Comparison of ENCODE assay signal across 9 cellular contexts in genomic region chr13:100721885-100722512, GRCh38. TPM values are rescaled to one million over a fixed set of nuclear protein-coding genes. Genes with fewer than 3 reads are reported as not detected.
DNase-seq lines count a peak whose midpoint lies in the region; ATAC-seq, FAIRE-seq and TF ChIP-seq lines count a peak whose summit lies in the region.
"Had no signal": no experiment of that assay in that cellular context is flagged by ENCODE, and none has a peak within 500 bp of the region (broad histone marks: within the 10 kb centered on the region; RNA-seq: fewer than 3 reads in every experiment).

No MANE protein-coding gene starts in this region.

- H3K36me3 Mint-ChIP-seq in astrocyte (ENCODE audit: low read depth, unreplicated experiment): no peaks in the 10 kb centered on the region

- H3K4me3 ChIP-seq in LNCaP clone FGC (ENCODE audit: low read depth, low read length): no peak overlapping the region
- H3K4me3 ChIP-seq in astrocyte (ENCODE audit: insufficient read depth, low read depth, low read length): no peak overlapping the region

- no peaks in the 10 kb centered on the region for H4K20me1 ChIP-seq in astrocyte (ENCODE audit: insufficient read depth, low read length)

- peaks cover 2% of the 10 kb centered on the region for H3K9me3 Mint-ChIP-seq in astrocyte (ENCODE audit: unreplicated experiment)
- H3K9me3 Mint-ChIP-seq: dendritic cell treated with granulocyte-macrophage colony-stimulating factor and Interleukin-4, amounts not matched to agents 40 ng/mL and 50 ng/mL, for 4 days had no signal

- H3K4me3 Mint-ChIP-seq in astrocyte (ENCODE audit: unreplicated experiment): no peak overlapping the region
- H3K4me3 Mint-ChIP-seq: dendritic cell treated with granulocyte-macrophage colony-stimulating factor and Interleukin-4, amounts not matched to agents 40 ng/mL and 50 ng/mL, for 4 days had no signal

- FAIRE-seq in astrocyte (lab: Jason Lieb, UNC): no peak

- no peak overlapping the region for H3K9ac ChIP-seq in astrocyte (ENCODE audit: low read length)

- H2AFZ ChIP-seq in astrocyte (ENCODE audit: low read depth, low read length): no peak overlapping the region

- H3K4me1 ChIP-seq in astrocyte (ENCODE audit: insufficient read depth, low read length): no peaks in the 10 kb centered on the region

- no peak overlapping the region for H3K4me2 ChIP-seq in astrocyte (ENCODE audit: low read length)

- ATAC-seq in GM21423 (IDR thresholded peaks at IDR 0.05; ENCODE audit: unreplicated experiment): peak; percentile 87
- ATAC-seq in GM18858 (IDR thresholded peaks at IDR 0.05; ENCODE audit: unreplicated experiment): no peak

- peaks cover 2% of the 10 kb centered on the region for H3K27me3 ChIP-seq in astrocyte (ENCODE audit: insufficient read depth, low read length)

- no peak overlapping the region for H3K27ac ChIP-seq in astrocyte (ENCODE audit: low read depth, low read length)

- no peaks in the 10 kb centered on the region for H3K9me3 ChIP-seq in astrocyte (ENCODE audit: insufficient read depth, low read depth, low read length)

- DNase-seq in Daoy (ENCODE audit: low read depth): peak; percentile 5
- DNase-seq in LNCaP clone FGC (ENCODE audit: low read depth): no peak
- DNase-seq in SKM-1 treated with dmso at 0.1 percent for 144 hours (lab: John Stamatoyannopoulos, UW; ENCODE audit: unreplicated experiment): peak; percentile 37
- DNase-seq in astrocyte (ENCODE audit: low read depth): peak; percentile 7
- DNase-seq in iris pigment epithelial cell (ENCODE audit: low read depth): peak; percentile 41
- DNase-seq in stimulated activated CD4-positive, alpha-beta T cell treated with anti-CD3 and anti-CD28 coated beads, Interleukin-4, amount 100 ng/mL, for 4 hours: peak; percentile 21 to 39

- TF ChIP-seq CTCF in LNCaP clone FGC (IDR thresholded peaks at IDR 0.05; ENCODE audit: control insufficient read depth, extremely low read depth, insufficient read depth) (peak; percentile 70), astrocyte (IDR thresholded peaks at IDR 0.05; ENCODE audit: insufficient read depth, low read depth, low read length) (peak; percentile 77)

- no peak overlapping the region for H3K27ac Mint-ChIP-seq in astrocyte (ENCODE audit: unreplicated experiment)
- H3K27ac Mint-ChIP-seq: dendritic cell treated with granulocyte-macrophage colony-stimulating factor and Interleukin-4, amounts not matched to agents 40 ng/mL and 50 ng/mL, for 4 days had no signal

- no peaks in the 10 kb centered on the region for H3K4me1 Mint-ChIP-seq in astrocyte (ENCODE audit: low read depth, unreplicated experiment)

- no peaks in the 10 kb centered on the region for H3K27me3 Mint-ChIP-seq in astrocyte (ENCODE audit: low read depth, unreplicated experiment)

- no peaks in the 10 kb centered on the region for H3K36me3 ChIP-seq in astrocyte (ENCODE audit: insufficient read depth, low read length)

- H3K79me2 ChIP-seq in astrocyte (ENCODE audit: insufficient read depth, low read length): no peaks in the 10 kb centered on the region

RNA-seq across cellular contexts. Expression of gene TMTC4, which starts 47.4 kb away (rescaled TPM):
- 4.3 and 11.3 TPM in 2 replicates for total RNA-seq in Daoy (2014; rRNA removed; shearing (Covaris generic))
- total RNA-seq in astrocyte: 7.7 and 8.4 TPM in 2 replicates
